ENCODE assay signal across 11 cellular contexts in genomic region chr17:48191362-48191761, GRCh38.
DNase-seq lines count a peak whose midpoint lies in the region; ATAC-seq, FAIRE-seq and TF ChIP-seq lines count a peak whose summit lies in the region.
"Had no signal": no experiment of that assay in that cellular context is flagged by ENCODE, and none has a peak within 500 bp of the region (broad histone marks: within the 10 kb centered on the region; RNA-seq: fewer than 3 reads in every experiment).

No MANE protein-coding gene starts in this region.

- H3K27ac ChIP-seq in A549: no peak overlapping the region
- no peak overlapping the region for H3K27ac ChIP-seq in CD4-positive, alpha-beta T cell (ENCODE audit: low read depth, low read length)
- peak overlapping the region; percentile 63 for H3K27ac ChIP-seq in HUES48 (ENCODE audit: low read depth, low read length)
- peak overlapping the region; percentile 82 for H3K27ac ChIP-seq in neural cell (ENCODE audit: low read length)
- H3K27ac ChIP-seq in Karpas-422 (ENCODE audit: low read length): no peak overlapping the region
- H3K27ac ChIP-seq: HL-60 had no signal

- H3K36me3 ChIP-seq in HUES48 (ENCODE audit: control insufficient read depth, insufficient read depth, low read length) (no peaks in the 10 kb centered on the region), neural cell (ENCODE audit: insufficient read depth, low read length) (no peaks in the 10 kb centered on the region), Karpas-422 (ENCODE audit: insufficient read depth, low read length) (no peaks in the 10 kb centered on the region)

- CTCF ChIA-PET in A549 (lab: Yijun Ruan, JAX): interaction anchor here (1.1 to 1.9 kb wide), 5 partner anchors 10 to 427 kb away, joined by 3 to 6 read pairs (median 3); no protein-coding TSS in a partner anchor
- CTCF ChIA-PET in CD4-positive, alpha-beta T cell (lab: Charles Lee): no interaction called here

- TF ChIP-seq POLR2A in A549 (IDR thresholded peaks at IDR 0.05; ENCODE audit: low read length): no peak

- H4K20me1 ChIP-seq in neural cell (ENCODE audit: insufficient read depth): no peaks in the 10 kb centered on the region
- H4K20me1 ChIP-seq in Karpas-422 (ENCODE audit: insufficient read depth, low read depth, low read length): no peaks in the 10 kb centered on the region

- no peak overlapping the region for H3K4me3 Mint-ChIP-seq in CD4-positive, alpha-beta T cell
- H3K4me3 Mint-ChIP-seq: CD14-positive monocyte had no signal

- DNase-seq in A549 (ENCODE audit: low read depth in 1 of 2, low spot score in 1 of 2): no peak
- DNase-seq in CD4-positive, alpha-beta T cell: no peak
- no peak for DNase-seq in Karpas-422
- no peak for DNase-seq in urothelium cell line (ENCODE audit: low spot score)
- DNase-seq: IMR-90, KBM-7 had no signal

- H3K9me3 ChIP-seq in A549 (no peaks in the 10 kb centered on the region), HUES48 (ENCODE audit: control insufficient read depth, insufficient read depth, low read length) (no peaks in the 10 kb centered on the region), neural cell (ENCODE audit: low read length) (no peaks in the 10 kb centered on the region), Karpas-422 (ENCODE audit: low read length) (no peaks in the 10 kb centered on the region)
- H3K9me3 ChIP-seq in CD4-positive, alpha-beta T cell (ENCODE audit: control insufficient read depth, low read length): no peaks in the 10 kb centered on the region

- H3K27me3 ChIP-seq in CD4-positive, alpha-beta T cell (ENCODE audit: control insufficient read depth, insufficient read depth, low read length): no peaks in the 10 kb centered on the region
- H3K27me3 ChIP-seq in HUES48 (ENCODE audit: control insufficient read depth, insufficient read depth, low read length): no peaks in the 10 kb centered on the region
- H3K27me3 ChIP-seq in neural cell (ENCODE audit: insufficient read depth, low read depth, low read length): no peaks in the 10 kb centered on the region
- no peaks in the 10 kb centered on the region for H3K27me3 ChIP-seq in Karpas-422 (ENCODE audit: low read length)

- TF ChIP-seq RAD21 in A549 (conservative IDR thresholded peaks at IDR 0.05 in 1 of 2, IDR thresholded peaks at IDR 0.05 in 1 of 2): no peak
- TF ChIP-seq RAD21 in neural cell (conservative IDR thresholded peaks at IDR 0.05): no peak

- POLR2A ChIA-PET in A549 (lab: Yijun Ruan, JAX): no interaction called here
- POLR2A ChIA-PET in CD4-positive, alpha-beta T cell (lab: Charles Lee): no interaction called here

- H3K27me3 Mint-ChIP-seq in CD4-positive, alpha-beta T cell: no peaks in the 10 kb centered on the region

- intact Hi-C loops in CD4-positive, alpha-beta T cell (cut with DNase I, micrococcal nuclease): no loop called here

- no peak for ATAC-seq in A549
- no peak for ATAC-seq in CD4-positive, alpha-beta T cell (ENCODE audit: poor library complexity)

- H3K4me2 ChIP-seq in A549: no peak overlapping the region
- no peak overlapping the region for H3K4me2 ChIP-seq in neural cell (ENCODE audit: low read length)
- no peak overlapping the region for H3K4me2 ChIP-seq in Karpas-422 (ENCODE audit: low read depth, low read length, poor library complexity, severe bottlenecking)

- TF ChIP-seq CTCF in A549 (IDR thresholded peaks at IDR 0.05): no peak
- TF ChIP-seq CTCF in CD4-positive, alpha-beta T cell (IDR thresholded peaks at IDR 0.05): no peak
- TF ChIP-seq CTCF in neural cell (IDR thresholded peaks at IDR 0.05; ENCODE audit: poor library complexity, severe bottlenecking): no peak

- FAIRE-seq in A549 (lab: Jason Lieb, UNC) (peak; percentile 13), urothelium cell line (lab: Jason Lieb, UNC) (no peak)
- FAIRE-seq: H54 had no signal

- H3K4me1 Mint-ChIP-seq in CD4-positive, alpha-beta T cell (ENCODE audit: low read depth): peaks cover 31% of the 10 kb centered on the region

- H3K79me2 ChIP-seq in neural cell (replicated peaks; ENCODE audit: insufficient read depth, low read length) (no peaks in the 10 kb centered on the region), Karpas-422 (ENCODE audit: low read length) (no peaks in the 10 kb centered on the region)

- H3K36me3 Mint-ChIP-seq in CD4-positive, alpha-beta T cell (ENCODE audit: low read depth): peaks cover 81% of the 10 kb centered on the region
- H3K36me3 Mint-ChIP-seq: CD14-positive monocyte had no signal

- no peaks in the 10 kb centered on the region for H3K9me3 Mint-ChIP-seq in CD4-positive, alpha-beta T cell
- H3K9me3 Mint-ChIP-seq: CD14-positive monocyte had no signal

- H3K9ac ChIP-seq in HUES48 (ENCODE audit: low read depth, low read length): no peak overlapping the region
- H3K9ac ChIP-seq in neural cell (ENCODE audit: low read length): peak overlapping the region; percentile 8
- no peak overlapping the region for H3K9ac ChIP-seq in Karpas-422 (ENCODE audit: low read length)

- no peak overlapping the region for H3K4me3 ChIP-seq in A549
- no peak overlapping the region for H3K4me3 ChIP-seq in HUES48 (ENCODE audit: low read depth, low read length)
- no peak overlapping the region for H3K4me3 ChIP-seq in neural cell (ENCODE audit: low read length)
- no peak overlapping the region for H3K4me3 ChIP-seq in Karpas-422 (ENCODE audit: low read length)

- H2AFZ ChIP-seq in neural cell (ENCODE audit: low read depth, low read length) (no peak overlapping the region), Karpas-422 (ENCODE audit: low read length) (no peak overlapping the region)

- H3F3A ChIP-seq in neural cell (ENCODE audit: insufficient read depth, low read length, poor library complexity, severe bottlenecking): no peaks in the 10 kb centered on the region

- H3K27ac Mint-ChIP-seq in CD4-positive, alpha-beta T cell: peak overlapping the region; percentile 37
- H3K27ac Mint-ChIP-seq: CD14-positive monocyte had no signal

- 93% methylated on average over 1 of the region's 1 CpG for WGBS in A549 (ENCODE audit: missing lambda C conversion rate)

- H3K9me2 ChIP-seq in neural cell (ENCODE audit: insufficient read depth, low read length) (no peaks in the 10 kb centered on the region), Karpas-422 (replicated peaks; ENCODE audit: insufficient read depth, low read length) (no peaks in the 10 kb centered on the region)

- H3K4me1 ChIP-seq in A549 (0 out of 3 replicates have a peak, but pooled peaks cover 3% of the 10 kb centered on the region), HUES48 (ENCODE audit: control insufficient read depth, insufficient read depth, low read length) (peaks cover 42% of the 10 kb centered on the region), Karpas-422 (ENCODE audit: low read length) (no peaks in the 10 kb centered on the region)

- TF ChIP-seq EP300 in A549 (IDR thresholded peaks at IDR 0.05) (no peak), neural cell (conservative IDR thresholded peaks at IDR 0.05; ENCODE audit: poor library complexity, severe bottlenecking) (no peak)

TF ChIP-seq in A549, 52 proteins besides CTCF, POLR2A, EP300 and RAD21 (continues in another document):
- no peak for TF ChIP-seq KDM1A (IDR thresholded peaks at IDR 0.05; ENCODE audit: low read depth)
- no peak for TF ChIP-seq PBX3 (IDR thresholded peaks at IDR 0.05)
- TF ChIP-seq ZFP36 (IDR thresholded peaks at IDR 0.05; ENCODE audit: borderline replicate concordance, partially characterized antibody): no peak
- no peak for TF ChIP-seq ESRRA (IDR thresholded peaks at IDR 0.05; ENCODE audit: borderline replicate concordance, low read length)
- no peak for TF ChIP-seq ELK1 (IDR thresholded peaks at IDR 0.05; ENCODE audit: low read depth, low read length)

TF ChIP-seq in neural cell, 6 proteins besides CTCF, POLR2A, EP300 and RAD21:
- TF ChIP-seq REST (IDR thresholded peaks at IDR 0.05; ENCODE audit: borderline replicate concordance) (no peak), EZH2 (IDR thresholded peaks at IDR 0.05; ENCODE audit: borderline replicate concordance, insufficient read depth, low read length, poor library complexity, severe bottlenecking) (no peak), SMC3 (conservative IDR thresholded peaks at IDR 0.05; ENCODE audit: poor library complexity) (no peak)

Comparison
In these comparisons a context has a peak if more than half of its experiments do, and no peak if none do; other contexts are left out.
1. H3K27ac ChIP-seq: peak in HUES48 (single experiment) and neural cell (single experiment); none in A549 (0 of 2), CD4-positive, alpha-beta T cell (single experiment) and Karpas-422 (single experiment).